ENCODE assay signal across 16 cellular contexts in genomic region chr16:50600582-50601283, GRCh38. TPM values are rescaled to one million over a fixed set of nuclear protein-coding genes. Genes with fewer than 3 reads are reported as not detected.
A peak's percentile ranks its signal among the peaks of the same experiment; 100 is the strongest.
DNase-seq lines count a peak whose midpoint lies in the region; ATAC-seq and TF ChIP-seq lines count a peak whose summit lies in the region.
"Had no signal": no experiment of that assay in that cellular context is flagged by ENCODE, and none has a peak within 500 bp of the region (broad histone marks: within the 10 kb centered on the region; RNA-seq: fewer than 3 reads in every experiment).

No MANE protein-coding gene starts in this region.

- TF ChIP-seq POLR2A in spleen (IDR thresholded peaks at IDR 0.05): no peak

- H3K27me3 ChIP-seq in CD4-positive, alpha-beta T cell (ENCODE audit: control insufficient read depth, insufficient read depth, low read length): no peaks in the 10 kb centered on the region
- H3K27me3 ChIP-seq in ascending aorta (no peaks in the 10 kb centered on the region), mesendoderm (ENCODE audit: insufficient read depth, low read length, poor library complexity) (no peaks in the 10 kb centered on the region), spleen (replicated peaks in 1 of 7) (no peaks in the 10 kb centered on the region)

- H3K79me1 ChIP-seq in mesendoderm (ENCODE audit: low read length): peaks cover 6% of the 10 kb centered on the region

- no peak overlapping the region for H3K4me3 ChIP-seq in ascending aorta
- H3K4me3 ChIP-seq in mesendoderm (ENCODE audit: low read length): no peak overlapping the region
- no peak overlapping the region for H3K4me3 ChIP-seq in spleen
- H3K4me3 ChIP-seq: left ventricle myocardium inferior had no signal

- intact Hi-C loops in CD4-positive, alpha-beta T cell (cut with DNase I, micrococcal nuclease): no loop called here
- intact Hi-C loops in ascending aorta (cut with DNase I): no loop called here
- intact Hi-C loops in spleen (cut with DNase I; ENCODE audit: low total_unique reads): no loop called here
- intact Hi-C loops in posterior vena cava (cut with DNase I): no loop called here

- no peaks in the 10 kb centered on the region for H3K27me3 Mint-ChIP-seq in CD4-positive, alpha-beta T cell
- H3K27me3 Mint-ChIP-seq: activated CD8-positive, alpha-beta T cell treated with anti-CD3 and anti-CD28 coated beads for 36 hours had no signal

- no peak overlapping the region for H2BK5ac ChIP-seq in mesendoderm (ENCODE audit: low read length)

- TF ChIP-seq CTCF in CD4-positive, alpha-beta T cell (IDR thresholded peaks at IDR 0.05): no peak
- TF ChIP-seq CTCF in ascending aorta (IDR thresholded peaks at IDR 0.05) (no peak), spleen (IDR thresholded peaks at IDR 0.05 in 8 of 11, conservative IDR thresholded peaks at IDR 0.05 in 3 of 11) (no peak)

- H3K9me3 ChIP-seq in CD4-positive, alpha-beta T cell (ENCODE audit: control insufficient read depth, low read length): no peaks in the 10 kb centered on the region
- no peaks in the 10 kb centered on the region for H3K9me3 ChIP-seq in ascending aorta
- H3K9me3 ChIP-seq in spleen: no peaks in the 10 kb centered on the region
- H3K9me3 ChIP-seq: left ventricle myocardium inferior had no signal

- no peak for DNase-seq in CD4-positive, alpha-beta T cell
- DNase-seq in ascending aorta (ENCODE audit: low spot score in 2 of 2) (no peak), mesendoderm (peak; percentile 28), spleen (no peak), NCI-H2171 (lab: John Stamatoyannopoulos, UW) (no peak), posterior vena cava (ENCODE audit: low spot score) (no peak), D341Med (ENCODE audit: low spot score) (no peak)
- DNase-seq: activated CD8-positive, alpha-beta T cell treated with anti-CD3 and anti-CD28 coated beads for 36 hours; cortex of kidney; hippocampal formation; left ventricle myocardium inferior; NCI-H187; NCI-H510A; occipital lobe had no signal

- H3K4me3 Mint-ChIP-seq in CD4-positive, alpha-beta T cell: no peak overlapping the region
- H3K4me3 Mint-ChIP-seq: activated CD8-positive, alpha-beta T cell treated with anti-CD3 and anti-CD28 coated beads for 36 hours had no signal

- POLR2A ChIA-PET in CD4-positive, alpha-beta T cell (lab: Charles Lee): interaction anchor here (0.5 kb wide), 1 partner anchor 225 kb away, joined by 5 read pairs; no protein-coding TSS in a partner anchor

- no peak overlapping the region for H2BK15ac ChIP-seq in mesendoderm (replicated peaks; ENCODE audit: low read depth)

- H3K23ac ChIP-seq in mesendoderm (ENCODE audit: low read length): no peak overlapping the region

- no peak for ATAC-seq in CD4-positive, alpha-beta T cell (ENCODE audit: poor library complexity)
- no peak for ATAC-seq in HG03354 (IDR thresholded peaks at IDR 0.05; ENCODE audit: poor library complexity, severe bottlenecking, unreplicated experiment)
- ATAC-seq: activated CD8-positive, alpha-beta T cell treated with anti-CD3 and anti-CD28 coated beads for 36 hours had no signal

- H3K18ac ChIP-seq in mesendoderm (ENCODE audit: low read length): no peak overlapping the region

- H3K4me2 ChIP-seq in mesendoderm (ENCODE audit: low read length): no peak overlapping the region

- CTCF ChIA-PET in CD4-positive, alpha-beta T cell (lab: Charles Lee): no interaction called here

- no peaks in the 10 kb centered on the region for H3K36me3 Mint-ChIP-seq in CD4-positive, alpha-beta T cell (ENCODE audit: low read depth)

- H2BK120ac ChIP-seq in mesendoderm (ENCODE audit: low read depth, low read length): no peak overlapping the region

- H2AK5ac ChIP-seq in mesendoderm (ENCODE audit: low read length): no peak overlapping the region

- H4K8ac ChIP-seq in mesendoderm (ENCODE audit: low read depth, low read length): no peak overlapping the region

- peaks cover 42 to 68% of the 10 kb centered on the region in 2 donors for H3K4me1 ChIP-seq in ascending aorta
- H3K4me1 ChIP-seq in mesendoderm (ENCODE audit: control insufficient read depth, low read depth, low read length): peaks cover 4% of the 10 kb centered on the region
- H3K4me1 ChIP-seq in spleen: peaks cover 0 to 36% (median 18%) of the 10 kb centered on the region in 6 donors

- H3K56ac ChIP-seq in mesendoderm (ENCODE audit: low read length): peak overlapping the region; percentile 22

- H3K4me1 Mint-ChIP-seq in CD4-positive, alpha-beta T cell (ENCODE audit: low read depth): peaks cover 65% of the 10 kb centered on the region

- H4K5ac ChIP-seq in mesendoderm (ENCODE audit: low read length): no peak overlapping the region

- H3K36me3 ChIP-seq in ascending aorta (no peaks in the 10 kb centered on the region), mesendoderm (ENCODE audit: control insufficient read depth, insufficient read depth, low read length) (no peaks in the 10 kb centered on the region), spleen (no peaks in the 10 kb centered on the region)
- H3K36me3 ChIP-seq: left ventricle myocardium inferior had no signal

- no peaks in the 10 kb centered on the region for H3K79me2 ChIP-seq in mesendoderm (ENCODE audit: control insufficient read depth, insufficient read depth, low read length)

- peak overlapping the region; percentile 73 for H3K27ac Mint-ChIP-seq in CD4-positive, alpha-beta T cell
- H3K27ac Mint-ChIP-seq: activated CD8-positive, alpha-beta T cell treated with anti-CD3 and anti-CD28 coated beads for 36 hours had no signal

- H3K27ac ChIP-seq in CD4-positive, alpha-beta T cell (ENCODE audit: low read depth, low read length): no peak overlapping the region
- peak overlapping the region; percentile 85 to 93 for H3K27ac ChIP-seq in ascending aorta
- no peak overlapping the region for H3K27ac ChIP-seq in mesendoderm (ENCODE audit: low read depth, low read length)
- peak overlapping the region in 7 of 8 donors; percentile 27 to 69 (median 62) for H3K27ac ChIP-seq in spleen
- H3K27ac ChIP-seq: left ventricle myocardium inferior had no signal

- no peaks in the 10 kb centered on the region for H3K9me3 Mint-ChIP-seq in CD4-positive, alpha-beta T cell
- H3K9me3 Mint-ChIP-seq: activated CD8-positive, alpha-beta T cell treated with anti-CD3 and anti-CD28 coated beads for 36 hours had no signal

- no peak overlapping the region for H3K4ac ChIP-seq in mesendoderm (ENCODE audit: low read depth, low read length)

- H3K9ac ChIP-seq in mesendoderm (ENCODE audit: low read length): no peak overlapping the region

- no CpG with 5 or more reads among the region's 15 CpGs for whole genome bisulfite sequencing in mesendoderm (ENCODE audit: extremely low coverage, insufficient coverage, low lambda C conversion rate)
- WGBS in spleen, 5 donors: 71 to 82% (median 78%) methylated on average over 12 to 15 of the region's 15 CpGs

RNA-seq across cellular contexts. Expression of gene NKD1, which starts 52.5 kb away (rescaled TPM):
- 1 to 10 TPM; 6.1 to 9.8 TPM for total RNA-seq in CD4-positive, alpha-beta T cell
- total RNA-seq in ascending aorta (33.2 TPM), spleen (10 to 100 TPM in 1 of 7 donors, 1 to 10 TPM in 6; 1.7 to 15.2 (median 7.0) TPM), posterior vena cava (10 to 100 TPM; 25.7 to 67.6 TPM)
- polyA plus RNA-seq in mesendoderm (2013, experiment 1 of 2): 8.8 TPM
- 7.9 TPM for polyA plus RNA-seq in mesendoderm (2013, experiment 2 of 2)
- polyA plus RNA-seq in spleen: under 1 TPM; 0.11 to 0.74 (median 0.38) TPM
- polyA plus RNA-seq: AG04450 had no signal

Comparison
In these comparisons a context has a peak if more than half of its experiments do, and no peak if none do; other contexts are left out.
1. H3K27ac ChIP-seq: peak in ascending aorta (2 of 2) and spleen (7 of 8); none in CD4-positive, alpha-beta T cell (single experiment) and mesendoderm (single experiment).